1 cellular context compared by ENCODE assay signal in the genomic region with DNA sequence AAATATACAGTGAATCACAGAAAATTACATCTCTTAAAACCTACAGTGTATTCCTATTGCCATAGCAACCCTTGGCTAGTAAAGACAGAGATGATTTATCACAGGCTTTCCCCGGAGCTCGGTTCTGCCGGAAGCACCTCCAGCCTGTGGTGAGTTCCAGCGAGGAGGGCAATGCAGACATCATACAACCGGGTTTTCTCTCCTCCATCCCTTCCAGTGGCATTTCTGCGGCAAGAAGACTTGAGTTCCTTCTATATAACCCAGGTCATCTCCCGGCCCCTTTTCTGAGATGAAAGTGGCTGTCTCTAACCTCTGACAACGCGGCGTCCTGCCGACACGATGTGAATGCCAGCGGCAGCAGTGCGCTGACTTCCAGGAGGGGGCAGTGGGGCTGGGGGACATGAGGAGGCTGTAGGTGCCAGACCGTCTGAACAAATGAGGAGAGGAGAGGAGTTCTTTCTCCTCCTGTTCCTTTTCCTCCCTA.
TF ChIP-seq lines count a peak whose summit lies in the region.

No MANE protein-coding gene starts in this region.

TF ChIP-seq in K562, 482 proteins besides CTCF, POLR2A, EP300 and RAD21 (continued from another document):
- TF ChIP-seq PBX2 (CRISPR knock-in tag; IDR thresholded peaks at IDR 0.05; ENCODE audit: low read depth), result no peak
- peak; percentile 76 for TF ChIP-seq PBX2 (tag; conservative IDR thresholded peaks at IDR 0.05; ENCODE audit: low read depth)
- TF ChIP-seq ZEB2 (IDR thresholded peaks at IDR 0.05), result no peak
- TF ChIP-seq, protein P1, sequence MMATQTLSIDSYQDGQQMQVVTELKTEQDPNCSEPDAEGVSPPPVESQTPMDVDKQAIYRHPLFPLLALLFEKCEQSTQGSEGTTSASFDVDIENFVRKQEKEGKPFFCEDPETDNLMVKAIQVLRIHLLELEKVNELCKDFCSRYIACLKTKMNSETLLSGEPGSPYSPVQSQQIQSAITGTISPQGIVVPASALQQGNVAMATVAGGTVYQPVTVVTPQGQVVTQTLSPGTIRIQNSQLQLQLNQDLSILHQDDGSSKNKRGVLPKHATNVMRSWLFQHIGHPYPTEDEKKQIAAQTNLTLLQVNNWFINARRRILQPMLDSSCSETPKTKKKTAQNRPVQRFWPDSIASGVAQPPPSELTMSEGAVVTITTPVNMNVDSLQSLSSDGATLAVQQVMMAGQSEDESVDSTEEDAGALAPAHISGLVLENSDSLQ (IDR thresholded peaks at IDR 0.05), result peak; percentile 89
- TF ChIP-seq, protein P2, sequence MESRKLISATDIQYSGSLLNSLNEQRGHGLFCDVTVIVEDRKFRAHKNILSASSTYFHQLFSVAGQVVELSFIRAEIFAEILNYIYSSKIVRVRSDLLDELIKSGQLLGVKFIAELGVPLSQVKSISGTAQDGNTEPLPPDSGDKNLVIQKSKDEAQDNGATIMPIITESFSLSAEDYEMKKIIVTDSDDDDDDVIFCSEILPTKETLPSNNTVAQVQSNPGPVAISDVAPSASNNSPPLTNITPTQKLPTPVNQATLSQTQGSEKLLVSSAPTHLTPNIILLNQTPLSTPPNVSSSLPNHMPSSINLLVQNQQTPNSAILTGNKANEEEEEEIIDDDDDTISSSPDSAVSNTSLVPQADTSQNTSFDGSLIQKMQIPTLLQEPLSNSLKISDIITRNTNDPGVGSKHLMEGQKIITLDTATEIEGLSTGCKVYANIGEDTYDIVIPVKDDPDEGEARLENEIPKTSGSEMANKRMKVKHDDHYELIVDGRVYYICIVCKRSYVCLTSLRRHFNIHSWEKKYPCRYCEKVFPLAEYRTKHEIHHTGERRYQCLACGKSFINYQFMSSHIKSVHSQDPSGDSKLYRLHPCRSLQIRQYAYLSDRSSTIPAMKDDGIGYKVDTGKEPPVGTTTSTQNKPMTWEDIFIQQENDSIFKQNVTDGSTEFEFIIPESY (CRISPR knock-in tag; IDR thresholded peaks at IDR 0.05), result peak; percentile 79
- TF ChIP-seq BRF2 (IDR thresholded peaks at IDR 0.05; ENCODE audit: borderline replicate concordance, insufficient read depth, insufficient read length), result no peak
- TF ChIP-seq TBP (optimal IDR thresholded peaks at IDR 0.05; ENCODE audit: low read depth, low read length), result peak; percentile 12
- peak; percentile 82 for TF ChIP-seq RFX1 (IDR thresholded peaks at IDR 0.05)
- TF ChIP-seq RUNX1 (IDR thresholded peaks at IDR 0.05; ENCODE audit: low read depth), result no peak
- no peak for TF ChIP-seq ZNF561 (CRISPR knock-in tag; conservative IDR thresholded peaks at IDR 0.05)
